ENCODE assay signal across 11 cellular contexts in genomic region chr16:83890359-83890758, GRCh38.
"Had no signal": no experiment of that assay in that cellular context is flagged by ENCODE, and none has a peak within 500 bp of the region (broad histone marks: within the 10 kb centered on the region; RNA-seq: fewer than 3 reads in every experiment).

No MANE protein-coding gene starts in this region.

- H3K27ac ChIP-seq: GM23248 had no signal

- FAIRE-seq: H1, H54 had no signal

- H3K4me1 ChIP-seq: HAP-1 had no signal

- H3K27ac Mint-ChIP-seq: GM23338, HFFc6 had no signal

- H3K9ac ChIP-seq: GM23248 had no signal

- H3K4me2 ChIP-seq: GM23338 had no signal

- ATAC-seq: GM23338, HCT116 had no signal

- H3K4me3 ChIP-seq: GM23248, GM23338, HAP-1 had no signal

- H2AFZ ChIP-seq: GM23248, GM23338 had no signal

- H3K4me3 Mint-ChIP-seq: GM23338, H9, HFFc6 had no signal

- DNase-seq: GM23248, GOT3, H7, H9, HCEC 1CT, HFFc6 had no signal

- H3K36me3 ChIP-seq: HAP-1 had no signal
